In the genomic region with DNA sequence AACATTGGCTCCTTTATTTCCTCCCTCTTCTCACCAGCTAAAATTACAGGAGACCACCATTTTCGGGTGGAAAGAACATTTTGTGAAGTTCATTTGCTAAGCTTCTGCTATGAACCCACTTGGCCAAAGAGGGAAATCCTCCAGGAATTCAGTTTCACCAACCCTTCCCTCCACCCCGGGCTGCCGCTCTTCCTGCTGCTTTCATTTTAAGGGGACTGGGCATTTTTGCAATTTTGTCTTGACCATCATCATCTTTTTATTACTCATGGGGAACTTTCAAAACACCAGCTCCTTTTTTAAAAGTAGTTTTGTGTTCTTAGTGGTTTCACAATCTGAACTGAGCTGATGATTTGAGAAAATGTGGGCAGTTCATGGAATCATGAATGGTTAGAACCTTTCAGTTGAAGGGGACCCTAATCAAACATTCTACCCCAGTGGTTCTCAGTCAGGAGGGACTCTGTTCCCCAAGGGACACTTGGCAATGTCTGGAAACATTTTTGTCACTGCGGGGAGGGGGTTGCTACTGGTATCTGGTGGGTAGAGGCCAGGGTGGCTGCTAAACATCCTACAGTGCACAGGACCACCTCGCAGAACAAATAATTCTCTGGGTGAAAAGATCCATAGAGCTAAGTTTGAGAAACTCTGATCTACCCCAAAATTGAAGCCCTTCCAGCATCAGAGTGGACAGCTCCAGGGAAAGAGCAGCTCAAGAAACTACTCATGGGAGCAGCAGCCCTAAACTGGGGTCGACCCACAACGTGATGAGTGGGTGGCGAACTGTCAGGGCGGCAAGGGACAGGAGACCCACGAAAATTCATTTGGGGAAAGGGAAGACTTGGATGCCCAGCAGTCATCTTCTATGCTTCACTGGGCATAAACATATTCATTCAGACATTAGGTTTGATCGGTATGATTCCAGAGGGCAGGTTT, we compare ENCODE assay signal across 10 cellular contexts.
A peak's percentile ranks its signal among the peaks of the same experiment; 100 is the strongest.
DNase-seq lines count a peak whose midpoint lies in the region; ATAC-seq and TF ChIP-seq lines count a peak whose summit lies in the region.
"Had no signal": no experiment of that assay in that cellular context is flagged by ENCODE, and none has a peak within 500 bp of the region (broad histone marks: within the 10 kb centered on the region; RNA-seq: fewer than 3 reads in every experiment).

No MANE protein-coding gene starts in this region.

- ATAC-seq in aorta (ENCODE audit: low FRiP score), result peak; percentile 34

- 81 to 83% methylated on average over 11 of the region's 11 CpGs for WGBS in aorta, 2 donors
- 65 to 84% (median 77%) methylated on average over 10 to 11 of the region's 11 CpGs for WGBS in adrenal gland, 4 donors

- H3K27ac ChIP-seq in aorta (ENCODE audit: low read depth in 1 of 2, low read length in 2 of 2) (no peak overlapping the region), adrenal gland (no peak overlapping the region)
- H3K27ac ChIP-seq: body of pancreas had no signal

- no peaks in the 10 kb centered on the region for H3K27me3 ChIP-seq in aorta (ENCODE audit: control insufficient read depth in 1 of 2, insufficient read depth in 2 of 2, low read length in 1 of 2)
- H3K27me3 ChIP-seq in MG63, result no peaks in the 10 kb centered on the region
- H3K27me3 ChIP-seq in adrenal gland, result no peaks in the 10 kb centered on the region
- H3K27me3 ChIP-seq: body of pancreas had no signal

- H3K36me3 Mint-ChIP-seq in osteocyte (ENCODE audit: unreplicated experiment), result no peaks in the 10 kb centered on the region

- intact Hi-C loops in aorta (cut with DNase I) (no loop called here), adrenal gland (cut with DNase I) (no loop called here)

- H3K4me1 ChIP-seq in aorta (ENCODE audit: control insufficient read depth in 1 of 2, insufficient read depth in 2 of 2, low read length in 2 of 2) (peaks cover 0 to 4% of the 10 kb centered on the region in 2 donors), adrenal gland (replicated peaks in 1 of 2) (no peaks in the 10 kb centered on the region)
- H3K4me1 ChIP-seq: body of pancreas had no signal

- no peak overlapping the region for H3K4me3 ChIP-seq in fibroblast of the aortic adventitia (ENCODE audit: low read depth, low read length)
- no peak overlapping the region for H3K4me3 ChIP-seq in aorta (ENCODE audit: low read length in 2 of 2)
- H3K4me3 ChIP-seq in MG63, result no peak overlapping the region
- H3K4me3 ChIP-seq in adrenal gland, result no peak overlapping the region
- H3K4me3 ChIP-seq: body of pancreas had no signal

- peaks cover 2% of the 10 kb centered on the region for H3K9me3 ChIP-seq in aorta (ENCODE audit: control insufficient read depth, low read length)
- H3K9me3 ChIP-seq in MG63, result peaks cover 3% of the 10 kb centered on the region; the same call in 1 of the 2 replicates
- H3K9me3 ChIP-seq in adrenal gland (replicated peaks in 1 of 3), result no peaks in the 10 kb centered on the region
- H3K9me3 ChIP-seq: body of pancreas had no signal

- H3K27me3 Mint-ChIP-seq in osteocyte (ENCODE audit: unreplicated experiment), result no peaks in the 10 kb centered on the region

- no peak overlapping the region for H3K4me3 Mint-ChIP-seq in osteocyte (ENCODE audit: unreplicated experiment)

- H3K36me3 ChIP-seq in aorta (ENCODE audit: control insufficient read depth in 1 of 2, insufficient read depth in 2 of 2, low read length in 1 of 2) (no peaks in the 10 kb centered on the region), MG63 (no peaks in the 10 kb centered on the region), adrenal gland (replicated peaks in 1 of 2) (no peaks in the 10 kb centered on the region)

- peak; percentile 34 for DNase-seq in amniotic epithelial cell (ENCODE audit: low read depth)
- DNase-seq in fibroblast of the aortic adventitia (ENCODE audit: low read depth), result peak; percentile 81
- DNase-seq in osteocyte (ENCODE audit: extremely low spot score, unreplicated experiment), result no peak
- DNase-seq in aorta, result no peak
- DNase-seq in DMS79 (lab: John Stamatoyannopoulos, UW), result no peak
- no peak for DNase-seq in MG63
- DNase-seq in adrenal gland, result no peak
- DNase-seq: activated CD4-positive, alpha-beta T cell treated with anti-CD3 and anti-CD28 coated beads for 1 hour; substantia nigra had no signal

- no peak for TF ChIP-seq POLR2A in adrenal gland (IDR thresholded peaks at IDR 0.05)

- peak overlapping the region; percentile 76 for H3K27ac Mint-ChIP-seq in osteocyte (ENCODE audit: unreplicated experiment)

- TF ChIP-seq CTCF in fibroblast of the aortic adventitia (IDR thresholded peaks at IDR 0.05; ENCODE audit: insufficient read depth, low read length), result no peak
- no peak for TF ChIP-seq CTCF in osteocyte (IDR thresholded peaks at IDR 0.05)
- TF ChIP-seq CTCF in adrenal gland (IDR thresholded peaks at IDR 0.05), result no peak

- peaks cover 46% of the 10 kb centered on the region for H3K4me1 Mint-ChIP-seq in osteocyte (ENCODE audit: unreplicated experiment)

- H3K9me3 Mint-ChIP-seq in osteocyte (ENCODE audit: unreplicated experiment), result peaks cover 7% of the 10 kb centered on the region

Comparison
In these comparisons a context has a peak if more than half of its experiments do, and no peak if none do; other contexts are left out.
1. DNase-seq: peak in amniotic epithelial cell (single experiment) and fibroblast of the aortic adventitia (single experiment); none in osteocyte (single experiment), aorta (0 of 2), DMS79 (single experiment), MG63 (single experiment) and adrenal gland (0 of 7).